In genomic region chr12:50772470-50772869, GRCh38 we compare ENCODE assay signal across 1 cellular context.
TF ChIP-seq lines count a peak whose summit lies in the region.

No MANE protein-coding gene starts in this region.

TF ChIP-seq in HCT116, 20 proteins besides CTCF, POLR2A, EP300 and RAD21 (continued from another document):
- TF ChIP-seq CBX3 (IDR thresholded peaks at IDR 0.05; ENCODE audit: low read depth) (no peak), EZH2 (IDR thresholded peaks at IDR 0.05) (no peak), MAX (IDR thresholded peaks at IDR 0.05) (no peak), ATF3 (IDR thresholded peaks at IDR 0.05) (no peak), ZNF274 (IDR thresholded peaks at IDR 0.05; ENCODE audit: low read depth, low read length) (no peak), EZH2phosphoT487 (IDR thresholded peaks at IDR 0.05; ENCODE audit: borderline replicate concordance) (no peak), SP1 (IDR thresholded peaks at IDR 0.05; ENCODE audit: low read depth) (no peak), CEBPB (IDR thresholded peaks at IDR 0.05; ENCODE audit: low read depth) (no peak), FOSL1 (IDR thresholded peaks at IDR 0.05; ENCODE audit: low read depth) (no peak), YY1 (IDR thresholded peaks at IDR 0.05; ENCODE audit: extremely low read depth, insufficient replicate concordance, low read depth, low read length) (no peak), EGR1 (IDR thresholded peaks at IDR 0.05; ENCODE audit: low read depth) (no peak), ELF1 (IDR thresholded peaks at IDR 0.05; ENCODE audit: borderline replicate concordance, low read depth) (no peak), JUND (IDR thresholded peaks at IDR 0.05) (no peak)
